ENCODE assay signal across 25 cellular contexts in genomic region chr19:10767726-10768125, GRCh38. TPM values are rescaled to one million over a fixed set of nuclear protein-coding genes. Genes with fewer than 3 reads are reported as not detected.
DNase-seq lines count a peak whose midpoint lies in the region; ATAC-seq, FAIRE-seq and TF ChIP-seq lines count a peak whose summit lies in the region.
"Had no signal": no experiment of that assay in that cellular context is flagged by ENCODE, and none has a peak within 500 bp of the region (broad histone marks: within the 10 kb centered on the region; RNA-seq: fewer than 3 reads in every experiment).

No MANE protein-coding gene starts in this region.

- no peak for TF ChIP-seq CTCF in RWPE1 (conservative IDR thresholded peaks at IDR 0.05; ENCODE audit: low read depth)
- TF ChIP-seq CTCF in kidney (IDR thresholded peaks at IDR 0.05; ENCODE audit: borderline replicate concordance, extremely low read depth, insufficient read depth): no peak
- TF ChIP-seq CTCF in mesothelial cell of epicardium (IDR thresholded peaks at IDR 0.05; ENCODE audit: unreplicated experiment): no peak

- POLR2A ChIA-PET in activated CD4-positive, alpha-beta memory T cell treated with anti-CD3 and anti-CD28 coated beads, Interleukin-2, amount 10 ng/mL, durations not matched to agents 7 days and 5 days (lab: Charles Lee): interaction anchor here (1.2 to 1.8 kb wide), 2 partner anchors 49 to 69 kb away, joined by 3 to 6 read pairs; partner anchors contain the start of gene DNM2
- POLR2A ChIA-PET in activated CD4-positive, alpha-beta memory T cell treated with anti-CD3 and anti-CD28 coated beads for 36 hours (lab: Charles Lee): interaction anchor here (0.6 kb wide), 1 partner anchor 9 kb away, joined by 4 read pairs; no protein-coding TSS in a partner anchor
- POLR2A ChIA-PET in RWPE1 (lab: Yijun Ruan, JAX; ENCODE audit: low non-redundant PET): no interaction called here

- H3K36me3 Mint-ChIP-seq in activated CD4-positive, alpha-beta memory T cell treated with anti-CD3 and anti-CD28 coated beads, Interleukin-2, amount 10 ng/mL, durations not matched to agents 7 days and 5 days (ENCODE audit: low read depth): peaks cover 30% of the 10 kb centered on the region
- H3K36me3 Mint-ChIP-seq in activated CD4-positive, alpha-beta memory T cell treated with anti-CD3 and anti-CD28 coated beads for 36 hours: peaks cover 11% of the 10 kb centered on the region
- H3K36me3 Mint-ChIP-seq in stimulated activated memory B cell treated with anti-CD40 and anti-IgM and Interleukin-4, amounts not matched to agents 10 μg/mL and 1 μg/mL and 100 μg/mL, for 72 hours: peaks cover 45% of the 10 kb centered on the region
- H3K36me3 Mint-ChIP-seq in mesothelial cell of epicardium: peaks cover 11% of the 10 kb centered on the region
- H3K36me3 Mint-ChIP-seq in activated CD4-positive, alpha-beta T cell treated with anti-CD3 and anti-CD28 coated beads, Interleukin-2, amount 10 ng/mL, durations not matched to agents 24 days and 14 days (ENCODE audit: low read depth): peaks cover 31% of the 10 kb centered on the region

- peaks cover 0 to 6% of the 10 kb centered on the region in 2 donors for H3K36me3 ChIP-seq in kidney (ENCODE audit: control insufficient read depth in 1 of 2, insufficient read depth in 2 of 2, low read length in 2 of 2)

- no peak for DNase-seq in activated CD4-positive, alpha-beta memory T cell treated with anti-CD3 and anti-CD28 coated beads, Interleukin-2, amount 10 ng/mL, durations not matched to agents 7 days and 5 days
- DNase-seq in activated CD4-positive, alpha-beta memory T cell treated with anti-CD3 and anti-CD28 coated beads for 36 hours: no peak
- DNase-seq in RWPE1 (ENCODE audit: low spot score) (no peak), kidney (no peak), NCI-H2029 treated with DMSO at 0.1 percent for 48 hours (lab: John Stamatoyannopoulos, UW) (no peak), mesothelial cell of epicardium (ENCODE audit: low spot score in 2 of 2, unreplicated experiment in 2 of 2) (no peak)
- no peak for DNase-seq in activated CD4-positive, alpha-beta T cell treated with anti-CD3 and anti-CD28 coated beads, Interleukin-2, amount 10 ng/mL, durations not matched to agents 24 days and 14 days
- DNase-seq: 8988T; activated CD4-positive, alpha-beta T cell treated with anti-CD3 and anti-CD28 coated beads for 48 hours; activated T-cell treated with anti-CD3 and anti-CD28 coated beads for 4 hours; brain microvascular endothelial cell; dermis blood vessel endothelial cell; foreskin keratinocyte; GOT3; kidney glomerular epithelial cell; NCI-H1048; NCI-H526 treated with DMSO at 0.1 percent for 48 hours; SHP77; stimulated activated naive CD4-positive, alpha-beta T cell treated with Interleukin-2 at 50 U/mL for 16 hours had no signal

- no peak for FAIRE-seq in kidney (lab: Jason Lieb, UNC)
- FAIRE-seq: D721Med, G401.6 had no signal

- H3K27me3 Mint-ChIP-seq in activated CD4-positive, alpha-beta memory T cell treated with anti-CD3 and anti-CD28 coated beads, Interleukin-2, amount 10 ng/mL, durations not matched to agents 7 days and 5 days: no peaks in the 10 kb centered on the region
- no peaks in the 10 kb centered on the region for H3K27me3 Mint-ChIP-seq in activated CD4-positive, alpha-beta memory T cell treated with anti-CD3 and anti-CD28 coated beads for 36 hours
- no peaks in the 10 kb centered on the region for H3K27me3 Mint-ChIP-seq in stimulated activated memory B cell treated with anti-CD40 and anti-IgM and Interleukin-4, amounts not matched to agents 10 μg/mL and 1 μg/mL and 100 μg/mL, for 72 hours
- no peaks in the 10 kb centered on the region for H3K27me3 Mint-ChIP-seq in mesothelial cell of epicardium (ENCODE audit: low read depth)
- no peaks in the 10 kb centered on the region for H3K27me3 Mint-ChIP-seq in activated CD4-positive, alpha-beta T cell treated with anti-CD3 and anti-CD28 coated beads, Interleukin-2, amount 10 ng/mL, durations not matched to agents 24 days and 14 days

- H3K4me1 ChIP-seq in kidney (ENCODE audit: control insufficient read depth in 1 of 2, insufficient read depth in 1 of 2, low read depth in 1 of 2, low read length in 2 of 2): peaks cover 67 to 75% of the 10 kb centered on the region in 2 donors

- CTCF ChIA-PET in activated CD4-positive, alpha-beta memory T cell treated with anti-CD3 and anti-CD28 coated beads, Interleukin-2, amount 10 ng/mL, durations not matched to agents 7 days and 5 days (lab: Charles Lee): no interaction called here
- CTCF ChIA-PET in activated CD4-positive, alpha-beta memory T cell treated with anti-CD3 and anti-CD28 coated beads for 36 hours (lab: Charles Lee): interaction anchor here (0.5 kb wide), 1 partner anchor 47 kb away, joined by 3 read pairs; no protein-coding TSS in a partner anchor
- CTCF ChIA-PET in RWPE1 (lab: Yijun Ruan, JAX): interaction anchor here (0.6 kb wide), 1 partner anchor 537 kb away, joined by 5 read pairs; no protein-coding TSS in a partner anchor

- no peak overlapping the region for H3K4me3 ChIP-seq in kidney (ENCODE audit: low read length in 2 of 2)

- H3K9me3 Mint-ChIP-seq in activated CD4-positive, alpha-beta memory T cell treated with anti-CD3 and anti-CD28 coated beads, Interleukin-2, amount 10 ng/mL, durations not matched to agents 7 days and 5 days: no peaks in the 10 kb centered on the region
- no peaks in the 10 kb centered on the region for H3K9me3 Mint-ChIP-seq in activated CD4-positive, alpha-beta memory T cell treated with anti-CD3 and anti-CD28 coated beads for 36 hours
- peaks cover 3% of the 10 kb centered on the region for H3K9me3 Mint-ChIP-seq in stimulated activated memory B cell treated with anti-CD40 and anti-IgM and Interleukin-4, amounts not matched to agents 10 μg/mL and 1 μg/mL and 100 μg/mL, for 72 hours
- H3K9me3 Mint-ChIP-seq in mesothelial cell of epicardium: peaks cover 4% of the 10 kb centered on the region
- H3K9me3 Mint-ChIP-seq in activated CD4-positive, alpha-beta T cell treated with anti-CD3 and anti-CD28 coated beads, Interleukin-2, amount 10 ng/mL, durations not matched to agents 24 days and 14 days: no peaks in the 10 kb centered on the region
- H3K9me3 Mint-ChIP-seq: activated naive CD4-positive, alpha-beta T cell treated with anti-CD3 and anti-CD28 coated beads, Interleukin-2, amount 50 U/mL, for 72 hours had no signal

- intact Hi-C loops in activated CD4-positive, alpha-beta memory T cell treated with anti-CD3 and anti-CD28 coated beads for 36 hours (cut with micrococcal nuclease): no loop called here
- intact Hi-C loops in kidney (cut with DNase I): no loop called here
- intact Hi-C loops in activated CD4-positive, alpha-beta T cell treated with anti-CD3 and anti-CD28 coated beads, Interleukin-2, amount 10 ng/mL, durations not matched to agents 24 days and 14 days (cut with micrococcal nuclease): no loop called here

- peak overlapping the region; percentile 16 for H3K27ac Mint-ChIP-seq in activated CD4-positive, alpha-beta memory T cell treated with anti-CD3 and anti-CD28 coated beads, Interleukin-2, amount 10 ng/mL, durations not matched to agents 7 days and 5 days
- no peak overlapping the region for H3K27ac Mint-ChIP-seq in activated CD4-positive, alpha-beta memory T cell treated with anti-CD3 and anti-CD28 coated beads for 36 hours
- peak overlapping the region; percentile 77 for H3K27ac Mint-ChIP-seq in stimulated activated memory B cell treated with anti-CD40 and anti-IgM and Interleukin-4, amounts not matched to agents 10 μg/mL and 1 μg/mL and 100 μg/mL, for 72 hours
- no peak overlapping the region for H3K27ac Mint-ChIP-seq in mesothelial cell of epicardium
- no peak overlapping the region for H3K27ac Mint-ChIP-seq in activated CD4-positive, alpha-beta T cell treated with anti-CD3 and anti-CD28 coated beads, Interleukin-2, amount 10 ng/mL, durations not matched to agents 24 days and 14 days

- peaks cover 60% of the 10 kb centered on the region for H3K4me1 Mint-ChIP-seq in activated CD4-positive, alpha-beta memory T cell treated with anti-CD3 and anti-CD28 coated beads, Interleukin-2, amount 10 ng/mL, durations not matched to agents 7 days and 5 days
- H3K4me1 Mint-ChIP-seq in activated CD4-positive, alpha-beta memory T cell treated with anti-CD3 and anti-CD28 coated beads for 36 hours (ENCODE audit: low read depth): peaks cover 38% of the 10 kb centered on the region
- H3K4me1 Mint-ChIP-seq in stimulated activated memory B cell treated with anti-CD40 and anti-IgM and Interleukin-4, amounts not matched to agents 10 μg/mL and 1 μg/mL and 100 μg/mL, for 72 hours: peaks cover 60% of the 10 kb centered on the region
- peaks cover 3% of the 10 kb centered on the region for H3K4me1 Mint-ChIP-seq in mesothelial cell of epicardium
- peaks cover 51% of the 10 kb centered on the region for H3K4me1 Mint-ChIP-seq in activated CD4-positive, alpha-beta T cell treated with anti-CD3 and anti-CD28 coated beads, Interleukin-2, amount 10 ng/mL, durations not matched to agents 24 days and 14 days

- H3K4me3 Mint-ChIP-seq in activated CD4-positive, alpha-beta memory T cell treated with anti-CD3 and anti-CD28 coated beads, Interleukin-2, amount 10 ng/mL, durations not matched to agents 7 days and 5 days: no peak overlapping the region
- no peak overlapping the region for H3K4me3 Mint-ChIP-seq in activated CD4-positive, alpha-beta memory T cell treated with anti-CD3 and anti-CD28 coated beads for 36 hours
- H3K4me3 Mint-ChIP-seq in stimulated activated memory B cell treated with anti-CD40 and anti-IgM and Interleukin-4, amounts not matched to agents 10 μg/mL and 1 μg/mL and 100 μg/mL, for 72 hours: no peak overlapping the region
- H3K4me3 Mint-ChIP-seq in mesothelial cell of epicardium: no peak overlapping the region
- H3K4me3 Mint-ChIP-seq in activated CD4-positive, alpha-beta T cell treated with anti-CD3 and anti-CD28 coated beads, Interleukin-2, amount 10 ng/mL, durations not matched to agents 24 days and 14 days: no peak overlapping the region

- no peak for ATAC-seq in stimulated activated memory B cell treated with anti-CD40 and anti-IgM and Interleukin-4, amounts not matched to agents 10 μg/mL and 1 μg/mL and 100 μg/mL, for 72 hours
- ATAC-seq: activated naive CD4-positive, alpha-beta T cell treated with anti-CD3 and anti-CD28 coated beads, Interleukin-2, amount 50 U/mL, for 72 hours; foreskin keratinocyte had no signal

- H3K9me3 ChIP-seq in kidney (ENCODE audit: control insufficient read depth in 1 of 2, low read length in 2 of 2): no peaks in the 10 kb centered on the region

- H3K9ac ChIP-seq in kidney (ENCODE audit: low read length in 2 of 2): peak overlapping the region in 1 of 2 donors; percentile 72
- H3K9ac ChIP-seq: KMS-11 had no signal

- H3K27ac ChIP-seq in RWPE1 (peak overlapping the region; percentile 40), kidney (ENCODE audit: low read depth in 2 of 2, low read length in 2 of 2) (peak overlapping the region; percentile 93 to 94)
- H3K27ac ChIP-seq: brain microvascular endothelial cell, epithelial cell of prostate, foreskin keratinocyte, KMS-11 had no signal

RNA-seq across cellular contexts. Expression of gene DNM2, which starts 49.8 kb away (rescaled TPM):
- 100 to 1,000 TPM; 277 to 288 TPM for total RNA-seq in activated CD4-positive, alpha-beta memory T cell treated with anti-CD3 and anti-CD28 coated beads, Interleukin-2, amount 10 ng/mL, durations not matched to agents 7 days and 5 days
- 100 to 1,000 TPM; 171 to 173 TPM for total RNA-seq in activated CD4-positive, alpha-beta memory T cell treated with anti-CD3 and anti-CD28 coated beads for 36 hours
- total RNA-seq in kidney (226 TPM), mesothelial cell of epicardium (126 to 128 TPM (median 128 TPM) in 3 replicates)
- 79.0 TPM for polyA plus RNA-seq in kidney (ENCODE audit: insufficient read depth, low read depth, low replicate concordance)
- 198 and 211 TPM in 2 replicates for total RNA-seq in activated CD4-positive, alpha-beta T cell treated with anti-CD3 and anti-CD28 coated beads, Interleukin-2, amount 10 ng/mL, durations not matched to agents 24 days and 14 days

Comparison
In these comparisons a context has a peak if more than half of its experiments do, and no peak if none do; other contexts are left out.
1. H3K27ac Mint-ChIP-seq: peak in activated CD4-positive, alpha-beta memory T cell treated with anti-CD3 and anti-CD28 coated beads, Interleukin-2, amount 10 ng/mL, durations not matched to agents 7 days and 5 days (single experiment) and stimulated activated memory B cell treated with anti-CD40 and anti-IgM and Interleukin-4, amounts not matched to agents 10 μg/mL and 1 μg/mL and 100 μg/mL, for 72 hours (single experiment); none in activated CD4-positive, alpha-beta memory T cell treated with anti-CD3 and anti-CD28 coated beads for 36 hours (single experiment), mesothelial cell of epicardium (single experiment) and activated CD4-positive, alpha-beta T cell treated with anti-CD3 and anti-CD28 coated beads, Interleukin-2, amount 10 ng/mL, durations not matched to agents 24 days and 14 days (single experiment).